In the genomic region with DNA sequence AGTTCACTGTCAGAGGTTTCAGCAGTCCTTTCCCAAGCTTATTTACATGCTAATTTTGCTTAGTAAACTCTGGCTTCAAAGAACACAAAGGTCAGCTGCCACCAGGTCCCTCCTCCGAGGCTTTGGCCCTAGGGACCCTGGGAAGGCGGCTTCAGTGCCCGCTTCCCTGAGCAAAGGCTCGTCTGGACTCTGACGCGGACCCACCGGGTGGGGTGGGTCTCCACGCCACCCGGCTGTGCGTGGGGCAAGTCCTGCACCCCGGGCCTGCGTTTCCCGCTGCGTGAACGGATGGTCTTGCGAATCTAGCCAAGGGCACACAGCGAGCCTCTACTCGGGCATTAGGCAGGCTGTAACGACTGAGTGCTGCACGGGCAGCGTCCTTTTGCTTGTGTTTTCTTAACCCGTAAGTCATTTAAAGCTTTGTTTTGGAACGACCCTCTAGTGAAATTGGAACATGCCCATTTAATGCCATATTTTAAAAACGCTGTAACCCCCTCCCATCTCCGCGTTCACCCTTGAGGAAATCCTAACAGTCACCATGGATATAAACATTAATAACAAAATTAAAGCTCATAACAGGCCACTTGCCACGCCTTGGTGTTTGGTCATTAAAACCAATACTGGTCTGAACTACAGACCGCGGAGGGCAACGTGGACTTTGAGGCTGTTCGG, we compare ENCODE assay signal across 8 cellular contexts. TPM values are rescaled to one million over a fixed set of nuclear protein-coding genes. Genes with fewer than 3 reads are reported as not detected.
DNase-seq lines count a peak whose midpoint lies in the region; ATAC-seq and TF ChIP-seq lines count a peak whose summit lies in the region.

No MANE protein-coding gene starts in this region.

- peak overlapping the region; percentile 57 for H3K27ac Mint-ChIP-seq in activated CD4-positive, alpha-beta T cell treated with anti-CD3 and anti-CD28 coated beads, Interleukin-2, amount 10 ng/mL, durations not matched to agents 7 days and 5 days
- H3K27ac Mint-ChIP-seq in activated T-helper 17 cell treated with anti-CD3 and anti-CD28 coated beads, Interleukin-2, amount 50 U/mL, for 72 hours, result peak overlapping the region; percentile 91

- peaks cover 4% of the 10 kb centered on the region for H3K4me1 ChIP-seq in hepatocyte (ENCODE audit: insufficient read depth)
- peaks cover 26% of the 10 kb centered on the region for H3K4me1 ChIP-seq in skeletal muscle satellite cell (ENCODE audit: control insufficient read depth, insufficient read depth, low read length)

- CTCF ChIA-PET in activated CD4-positive, alpha-beta T cell treated with anti-CD3 and anti-CD28 coated beads, Interleukin-2, amount 10 ng/mL, durations not matched to agents 7 days and 5 days (lab: Charles Lee), result interaction anchor here (0.6 to 1.6 kb wide), 7 partner anchors 9 to 318 kb away, joined by 3 to 5 read pairs (median 4); no protein-coding TSS in a partner anchor

- no peak for TF ChIP-seq CTCF in hepatocyte (IDR thresholded peaks at IDR 0.05; ENCODE audit: poor library complexity)

- no peaks in the 10 kb centered on the region for H3K9me2 ChIP-seq in hepatocyte (replicated peaks; ENCODE audit: insufficient read depth)

- peaks cover 52% of the 10 kb centered on the region for H3K4me1 Mint-ChIP-seq in activated CD4-positive, alpha-beta T cell treated with anti-CD3 and anti-CD28 coated beads, Interleukin-2, amount 10 ng/mL, durations not matched to agents 7 days and 5 days
- peaks cover 28% of the 10 kb centered on the region for H3K4me1 Mint-ChIP-seq in activated T-helper 17 cell treated with anti-CD3 and anti-CD28 coated beads, Interleukin-2, amount 50 U/mL, for 72 hours

- H3K36me3 ChIP-seq in hepatocyte (replicated peaks; ENCODE audit: insufficient read depth, low read depth), result no peaks in the 10 kb centered on the region
- peaks cover 8% of the 10 kb centered on the region for H3K36me3 ChIP-seq in skeletal muscle satellite cell (ENCODE audit: insufficient read depth, low read length)

- H3K36me3 Mint-ChIP-seq in activated CD4-positive, alpha-beta T cell treated with anti-CD3 and anti-CD28 coated beads, Interleukin-2, amount 10 ng/mL, durations not matched to agents 7 days and 5 days (ENCODE audit: low read depth), result peaks cover 25% of the 10 kb centered on the region
- peaks cover 67% of the 10 kb centered on the region for H3K36me3 Mint-ChIP-seq in activated T-helper 17 cell treated with anti-CD3 and anti-CD28 coated beads, Interleukin-2, amount 50 U/mL, for 72 hours (ENCODE audit: low read depth)

- H3K27me3 ChIP-seq in hepatocyte (no peaks in the 10 kb centered on the region), skeletal muscle satellite cell (ENCODE audit: control insufficient read depth, insufficient read depth, low read length) (no peaks in the 10 kb centered on the region)

- no peak for ATAC-seq in activated T-helper 17 cell treated with anti-CD3 and anti-CD28 coated beads, Interleukin-2, amount 50 U/mL, for 72 hours (replicated peaks)
- no peak for ATAC-seq in GM21619 (IDR thresholded peaks at IDR 0.05; ENCODE audit: unreplicated experiment)

- peaks cover 42% of the 10 kb centered on the region for H4K20me1 ChIP-seq in hepatocyte (ENCODE audit: insufficient read depth, poor library complexity, severe bottlenecking)

- H3K9me3 Mint-ChIP-seq in activated CD4-positive, alpha-beta T cell treated with anti-CD3 and anti-CD28 coated beads, Interleukin-2, amount 10 ng/mL, durations not matched to agents 7 days and 5 days, result no peaks in the 10 kb centered on the region
- no peaks in the 10 kb centered on the region for H3K9me3 Mint-ChIP-seq in activated T-helper 17 cell treated with anti-CD3 and anti-CD28 coated beads, Interleukin-2, amount 50 U/mL, for 72 hours

- peak overlapping the region; percentile 87 for H3K9ac ChIP-seq in skeletal muscle satellite cell (ENCODE audit: low read depth, low read length)

- H3K9me3 ChIP-seq in hepatocyte (ENCODE audit: low read depth), result no peaks in the 10 kb centered on the region
- H3K9me3 ChIP-seq in skeletal muscle satellite cell (replicated peaks; ENCODE audit: low read length), result no peaks in the 10 kb centered on the region

- H3K79me2 ChIP-seq in hepatocyte, result peaks cover 47% of the 10 kb centered on the region

- POLR2A ChIA-PET in activated CD4-positive, alpha-beta T cell treated with anti-CD3 and anti-CD28 coated beads, Interleukin-2, amount 10 ng/mL, durations not matched to agents 7 days and 5 days (lab: Charles Lee), result interaction anchor here (0.6 kb wide), 1 partner anchor 16 kb away, joined by 6 read pairs; no protein-coding TSS in a partner anchor

- H3K4me3 ChIP-seq in hepatocyte (peak overlapping the region; percentile 95), skeletal muscle satellite cell (ENCODE audit: low read length) (peak overlapping the region; percentile 74)

- H3K4me3 Mint-ChIP-seq in activated CD4-positive, alpha-beta T cell treated with anti-CD3 and anti-CD28 coated beads, Interleukin-2, amount 10 ng/mL, durations not matched to agents 7 days and 5 days, result peak overlapping the region; percentile 81
- H3K4me3 Mint-ChIP-seq in activated T-helper 17 cell treated with anti-CD3 and anti-CD28 coated beads, Interleukin-2, amount 50 U/mL, for 72 hours, result peak overlapping the region; percentile 94

- 6% methylated on average over 31 of the region's 31 CpGs for WGBS in hepatocyte (ENCODE audit: low lambda C conversion rate, missing lambda C conversion rate)

- peak overlapping the region; percentile 81 for H3K4me2 ChIP-seq in hepatocyte
- H3K4me2 ChIP-seq in skeletal muscle satellite cell (ENCODE audit: low read length), result peak overlapping the region; percentile 94

- DNase-seq in activated CD4-positive, alpha-beta T cell treated with anti-CD3 and anti-CD28 coated beads, Interleukin-2, amount 10 ng/mL, durations not matched to agents 7 days and 5 days, result no peak
- no peak for DNase-seq in activated CD4-positive, alpha-beta T cell treated with anti-CD3 and anti-CD28 coated beads, Interleukin-2, amount 50 U/mL, for 4 hours
- peak; percentile 68 for DNase-seq in hepatocyte (ENCODE audit: low spot score)
- DNase-seq in cerebellar cortex (ENCODE audit: low spot score), result no peak
- DNase-seq in glomerular visceral epithelial cell (ENCODE audit: extremely low spot score), result no peak

- H3K27ac ChIP-seq in hepatocyte, result peak overlapping the region; percentile 78

- peak overlapping the region; percentile 78 for H2AFZ ChIP-seq in hepatocyte

- peaks cover 4% of the 10 kb centered on the region for H3K27me3 Mint-ChIP-seq in activated CD4-positive, alpha-beta T cell treated with anti-CD3 and anti-CD28 coated beads, Interleukin-2, amount 10 ng/mL, durations not matched to agents 7 days and 5 days
- no peaks in the 10 kb centered on the region for H3K27me3 Mint-ChIP-seq in activated T-helper 17 cell treated with anti-CD3 and anti-CD28 coated beads, Interleukin-2, amount 50 U/mL, for 72 hours

RNA-seq across cellular contexts. Expression of a gene that starts 0.8 kb away (rescaled TPM):
- total RNA-seq in activated CD4-positive, alpha-beta T cell treated with anti-CD3 and anti-CD28 coated beads, Interleukin-2, amount 10 ng/mL, durations not matched to agents 7 days and 5 days, result 10 to 100 TPM; 59.0 to 62.2 TPM
- 100 to 1,000 TPM; 102 to 362 TPM for total RNA-seq in activated T-helper 17 cell treated with anti-CD3 and anti-CD28 coated beads, Interleukin-2, amount 50 U/mL, for 72 hours
- 93.2 and 112 TPM in 2 replicates for total RNA-seq in hepatocyte
- polyA plus RNA-seq in hepatocyte, result 82.4 and 89.5 TPM in 2 replicates
- total RNA-seq in skeletal muscle satellite cell (2012; rRNA removed), result 239 and 396 TPM in 2 replicates
